8 cellular contexts compared by ENCODE assay signal in the genomic region with DNA sequence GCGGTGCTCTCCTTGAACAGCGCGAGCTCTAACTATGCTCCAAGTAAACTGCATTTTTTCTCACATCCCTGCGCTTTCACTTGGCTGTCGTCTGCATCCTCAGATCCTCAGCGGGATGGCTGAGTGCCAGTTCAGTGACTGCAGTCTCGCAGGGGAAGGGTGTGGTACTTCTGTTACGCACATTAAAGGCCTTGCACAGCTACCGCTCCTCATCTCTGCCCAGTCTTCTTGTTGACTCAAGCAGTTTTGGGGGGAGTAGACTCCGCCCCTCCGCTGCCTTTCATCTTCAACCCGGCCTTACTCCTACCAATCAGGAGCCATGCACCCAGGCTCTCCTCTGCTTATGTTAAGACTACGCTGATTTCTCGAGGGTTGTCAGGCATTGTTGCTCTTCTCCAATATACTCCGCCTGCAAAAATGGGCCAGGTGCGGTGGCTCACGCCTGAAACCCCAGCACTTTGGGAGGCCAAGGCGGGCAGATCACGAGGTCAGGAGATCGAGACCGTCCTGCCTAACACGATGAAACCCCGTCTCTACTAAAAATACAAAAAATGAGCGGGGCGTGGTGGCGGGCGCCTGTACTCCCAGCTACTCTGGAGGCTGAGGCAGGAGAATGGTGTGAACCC. TPM values are rescaled to one million over a fixed set of nuclear protein-coding genes. Genes with fewer than 3 reads are reported as not detected.
DNase-seq lines count a peak whose midpoint lies in the region; ATAC-seq and TF ChIP-seq lines count a peak whose summit lies in the region.

No MANE protein-coding gene starts in this region.

- ATAC-seq in Panc1: no peak
- ATAC-seq in HG02852 (IDR thresholded peaks at IDR 0.05; ENCODE audit: unreplicated experiment): no peak

- DNase-seq in DMS79 (lab: John Stamatoyannopoulos, UW) (peak; percentile 34), Panc1 (ENCODE audit: low read depth, low spot score) (no peak), left ventricle myocardium inferior (peak; percentile 89), spleen (peak; percentile 91), NCI-H1048 (lab: John Stamatoyannopoulos, UW) (no peak), D341Med (ENCODE audit: low spot score) (no peak)
- peak in 3 of 4 experiments; percentile 43 to 86 (median 86) for DNase-seq in activated naive CD4-positive, alpha-beta T cell (lab: John Stamatoyannopoulos, UW)

- H3K27me3 ChIP-seq in Panc1 (ENCODE audit: control insufficient read depth, insufficient read depth, low read length): no peaks in the 10 kb centered on the region
- H3K27me3 ChIP-seq in left ventricle myocardium inferior (ENCODE audit: low read depth): no peaks in the 10 kb centered on the region
- H3K27me3 ChIP-seq in spleen (replicated peaks in 1 of 7): peaks cover 0 to 3% (median 0%) of the 10 kb centered on the region in 7 donors

- H3K4me1 ChIP-seq in Panc1 (ENCODE audit: control insufficient read depth, insufficient read depth, low read length) (peaks cover 10% of the 10 kb centered on the region; the same call in 1 of the 2 replicates), left ventricle myocardium inferior (peaks cover 52% of the 10 kb centered on the region), spleen (peaks cover 28 to 58% (median 47%) of the 10 kb centered on the region in 6 donors)

- in situ Hi-C loops in Panc1 (cut with HindIII; ENCODE audit: low pct_unique_long_range_greater_than_20kb, low sequenced_read_pairs): no loop called here

- WGBS in spleen, 5 donors: 59 to 69% (median 65%) methylated on average over 27 of the region's 27 CpGs

- CTCF ChIA-PET in Panc1 (lab: Charles Lee): interaction anchor here (0.8 to 3.7 kb wide), 4 partner anchors 17 to 246 kb away, joined by 3 to 29 read pairs (median 6); no protein-coding TSS in a partner anchor

- H3K36me3 ChIP-seq in Panc1 (ENCODE audit: control insufficient read depth, insufficient read depth, low read length) (0 out of 2 replicates have a peak, but pooled peaks cover 2% of the 10 kb centered on the region), left ventricle myocardium inferior (peaks cover 38% of the 10 kb centered on the region), spleen (peaks cover 0 to 44% (median 36%) of the 10 kb centered on the region in 6 donors)

- POLR2A ChIA-PET in Panc1 (lab: Charles Lee): no interaction called here

- TF ChIP-seq POLR2A in spleen (IDR thresholded peaks at IDR 0.05): no peak

- peak overlapping the region; percentile 87 for H3K27ac ChIP-seq in Panc1 (ENCODE audit: low read length)
- peak overlapping the region; percentile 91 for H3K27ac ChIP-seq in left ventricle myocardium inferior (replicated peaks)
- H3K27ac ChIP-seq in spleen: peak overlapping the region; percentile 16 to 87 (median 84)

- intact Hi-C loops in Panc1 (cut with micrococcal nuclease; ENCODE audit: unreplicated experiment): no loop called here
- intact Hi-C loops in left ventricle myocardium inferior (cut with micrococcal nuclease): no loop called here
- intact Hi-C loops in spleen (cut with DNase I; ENCODE audit: low total_unique reads): no loop called here

- peak overlapping the region; percentile 55 to 66; a peak in 2 of 4 replicates for H3K4me3 ChIP-seq in Panc1 (ENCODE audit: low read depth in 2 of 2, low read length in 2 of 2)
- H3K4me3 ChIP-seq in left ventricle myocardium inferior: peak overlapping the region; percentile 82
- H3K4me3 ChIP-seq in spleen: peak overlapping the region in 2 of 8 donors; percentile 2 to 81

- TF ChIP-seq CTCF in Panc1 (IDR thresholded peaks at IDR 0.05) (no peak), left ventricle myocardium inferior (IDR thresholded peaks at IDR 0.05; ENCODE audit: borderline replicate concordance) (no peak), spleen (IDR thresholded peaks at IDR 0.05 in 8 of 11, conservative IDR thresholded peaks at IDR 0.05 in 3 of 11) (no peak)

- no TSS peak for BruUV-seq in Panc1 (replicated peaks; lab: Mats Ljungman, UMichigan)

- H3K9me3 ChIP-seq in Panc1 (ENCODE audit: control insufficient read depth, insufficient read depth, low read depth, low read length): no peaks in the 10 kb centered on the region
- H3K9me3 ChIP-seq in left ventricle myocardium inferior (replicated peaks): no peaks in the 10 kb centered on the region
- no peaks in the 10 kb centered on the region for H3K9me3 ChIP-seq in spleen

RNA-seq across cellular contexts. Expression of gene ATP5PD, which starts 10.0 kb away (rescaled TPM):
- total RNA-seq in Panc1 (2021; ENCODE audit: unreplicated experiment) (413 TPM), left ventricle myocardium inferior (809 TPM), spleen (100 to 1,000 TPM; 124 to 164 (median 137) TPM)
- 260 TPM for polyA plus RNA-seq in Panc1 (2012; ENCODE audit: insufficient read length)
- polyA plus RNA-seq in spleen: 100 to 1,000 TPM; 257 to 312 (median 270) TPM

RNA-seq across cellular contexts. Expression of gene KCTD2, which starts 10.3 kb away (rescaled TPM):
- 34.9 TPM for total RNA-seq in Panc1 (2021; ENCODE audit: unreplicated experiment)
- polyA plus RNA-seq in Panc1 (2012; ENCODE audit: insufficient read length): 29.9 TPM
- total RNA-seq in left ventricle myocardium inferior: 23.1 TPM
- total RNA-seq in spleen: 10 to 100 TPM; 23.0 to 28.4 (median 25.5) TPM
- 10 to 100 TPM; 11.0 to 27.2 (median 11.9) TPM for polyA plus RNA-seq in spleen

RNA-seq across cellular contexts. Expression of gene MRPL58, which starts 24.3 kb away (rescaled TPM):
- total RNA-seq in Panc1 (2021; ENCODE audit: unreplicated experiment): 55.2 TPM
- polyA plus RNA-seq in Panc1 (2012; ENCODE audit: insufficient read length): 44.5 TPM
- total RNA-seq in left ventricle myocardium inferior: 50.6 TPM
- 10 to 100 TPM; 16.5 to 60.7 (median 20.5) TPM for total RNA-seq in spleen
- 10 to 100 TPM; 33.1 to 43.3 (median 41.6) TPM for polyA plus RNA-seq in spleen

RNA-seq across cellular contexts. Expression of gene CDR2L, which starts 49.3 kb away (rescaled TPM):
- total RNA-seq in Panc1 (2021; ENCODE audit: unreplicated experiment): 32.0 TPM
- 33.7 TPM for polyA plus RNA-seq in Panc1 (2012; ENCODE audit: insufficient read length)
- 17.4 TPM for total RNA-seq in left ventricle myocardium inferior
- 1 to 10 TPM; 1.5 to 6.0 (median 3.0) TPM for total RNA-seq in spleen
- 1 to 10 TPM in 1 of 3 donors, under 1 TPM in 2; 0.48 to 1.5 (median 0.85) TPM for polyA plus RNA-seq in spleen

RNA-seq across cellular contexts. Expression of gene SLC16A5, which starts 51.0 kb away (rescaled TPM):
- 46.6 TPM for total RNA-seq in Panc1 (2021; ENCODE audit: unreplicated experiment)
- polyA plus RNA-seq in Panc1 (2012; ENCODE audit: insufficient read length): 70.7 TPM
- 8.4 TPM for total RNA-seq in left ventricle myocardium inferior
- 10 to 100 TPM in 6 of 7 donors, 1 to 10 TPM in 1; 9.3 to 31.0 (median 14.9) TPM for total RNA-seq in spleen
- 1 to 10 TPM; 3.1 to 6.4 (median 4.7) TPM for polyA plus RNA-seq in spleen

Comparison
In these comparisons a context has a peak if more than half of its experiments do, and no peak if none do; other contexts are left out.
1. DNase-seq: peak in DMS79 (single experiment), activated naive CD4-positive, alpha-beta T cell (3 of 4), left ventricle myocardium inferior (single experiment) and spleen (single experiment); none in Panc1 (single experiment), NCI-H1048 (single experiment) and D341Med (single experiment).
2. Peak in every context shown above with its lines, with median percentiles within 50 percentile points of each other: H3K27ac ChIP-seq.